In genomic region chr13:39016087-39016486, GRCh38 we compare ENCODE assay signal across 14 cellular contexts. TPM values are rescaled to one million over a fixed set of nuclear protein-coding genes. Genes with fewer than 3 reads are reported as not detected.
DNase-seq lines count a peak whose midpoint lies in the region; ATAC-seq and TF ChIP-seq lines count a peak whose summit lies in the region.
"Had no signal": no experiment of that assay in that cellular context is flagged by ENCODE, and none has a peak within 500 bp of the region (broad histone marks: within the 10 kb centered on the region; RNA-seq: fewer than 3 reads in every experiment).

No MANE protein-coding gene starts in this region.

- no peak for TF ChIP-seq CTCF in activated CD8-positive, alpha-beta T cell treated with anti-CD3 and anti-CD28 coated beads for 36 hours (IDR thresholded peaks at IDR 0.05)
- no peak for TF ChIP-seq CTCF in upper lobe of right lung (IDR thresholded peaks at IDR 0.05)
- no peak for TF ChIP-seq CTCF in progenitor cell of endocrine pancreas (IDR thresholded peaks at IDR 0.05; ENCODE audit: unreplicated experiment)

- H3K4me1 ChIP-seq in upper lobe of right lung = no peaks in the 10 kb centered on the region
- H3K4me1 ChIP-seq: prostate gland had no signal

- H3K9me3 Mint-ChIP-seq in activated CD8-positive, alpha-beta T cell treated with anti-CD3 and anti-CD28 coated beads for 36 hours = no peaks in the 10 kb centered on the region
- H3K9me3 Mint-ChIP-seq in activated T-helper 2 cell treated with anti-CD3 and anti-CD28 coated beads, Interferon-gamma antibody, Interleukin-2, Interleukin-4, amounts not matched to agents 10 μg/mL and 5 μg/mL and 100 μg/mL, durations not matched to agents 14 hours and 24 hours and 36 hours = no peaks in the 10 kb centered on the region
- H3K9me3 Mint-ChIP-seq in progenitor cell of endocrine pancreas (ENCODE audit: low read depth) = no peaks in the 10 kb centered on the region
- H3K9me3 Mint-ChIP-seq: activated B cell treated with CpG ODN at 0.5 μM for 24 hours; dendritic cell treated with granulocyte-macrophage colony-stimulating factor and Interleukin-4, amounts not matched to agents 40 ng/mL and 50 ng/mL, for 4 days had no signal

- H3K27me3 Mint-ChIP-seq in activated CD8-positive, alpha-beta T cell treated with anti-CD3 and anti-CD28 coated beads for 36 hours = no peaks in the 10 kb centered on the region
- no peaks in the 10 kb centered on the region for H3K27me3 Mint-ChIP-seq in activated T-helper 2 cell treated with anti-CD3 and anti-CD28 coated beads, Interferon-gamma antibody, Interleukin-2, Interleukin-4, amounts not matched to agents 10 μg/mL and 5 μg/mL and 100 μg/mL, durations not matched to agents 14 hours and 24 hours and 36 hours (ENCODE audit: low read depth)
- no peaks in the 10 kb centered on the region for H3K27me3 Mint-ChIP-seq in progenitor cell of endocrine pancreas
- H3K27me3 Mint-ChIP-seq: activated B cell treated with CpG ODN at 0.5 μM for 24 hours; activated naive CD8-positive, alpha-beta T cell; dendritic cell treated with granulocyte-macrophage colony-stimulating factor and Interleukin-4, amounts not matched to agents 40 ng/mL and 50 ng/mL, for 4 days had no signal

- H3K27ac ChIP-seq in upper lobe of right lung = no peak overlapping the region
- H3K27ac ChIP-seq: prostate gland, upper lobe of left lung had no signal

- no peaks in the 10 kb centered on the region for H3K27me3 ChIP-seq in upper lobe of right lung
- H3K27me3 ChIP-seq: upper lobe of left lung had no signal

- ATAC-seq in GM18519 (IDR thresholded peaks at IDR 0.05; ENCODE audit: low FRiP score, unreplicated experiment) = peak; percentile 74
- peak; percentile 68 for ATAC-seq in GM19467 (IDR thresholded peaks at IDR 0.05; ENCODE audit: unreplicated experiment)
- ATAC-seq in HG02981 (IDR thresholded peaks at IDR 0.05; ENCODE audit: unreplicated experiment) = peak; percentile 80
- ATAC-seq in activated CD8-positive, alpha-beta T cell treated with anti-CD3 and anti-CD28 coated beads for 36 hours = peak; percentile 83
- ATAC-seq in upper lobe of right lung = no peak

- H3K27ac Mint-ChIP-seq in activated CD8-positive, alpha-beta T cell treated with anti-CD3 and anti-CD28 coated beads for 36 hours = no peak overlapping the region
- no peak overlapping the region for H3K27ac Mint-ChIP-seq in activated T-helper 2 cell treated with anti-CD3 and anti-CD28 coated beads, Interferon-gamma antibody, Interleukin-2, Interleukin-4, amounts not matched to agents 10 μg/mL and 5 μg/mL and 100 μg/mL, durations not matched to agents 14 hours and 24 hours and 36 hours
- H3K27ac Mint-ChIP-seq in progenitor cell of endocrine pancreas = no peak overlapping the region
- H3K27ac Mint-ChIP-seq: activated B cell treated with CpG ODN at 0.5 μM for 24 hours; dendritic cell treated with granulocyte-macrophage colony-stimulating factor and Interleukin-4, amounts not matched to agents 40 ng/mL and 50 ng/mL, for 4 days had no signal

- no peaks in the 10 kb centered on the region for H3K9me3 ChIP-seq in upper lobe of right lung
- H3K9me3 ChIP-seq: prostate gland, upper lobe of left lung had no signal

- H3K4me1 Mint-ChIP-seq in activated CD8-positive, alpha-beta T cell treated with anti-CD3 and anti-CD28 coated beads for 36 hours (ENCODE audit: low read depth) = peaks cover 7% of the 10 kb centered on the region
- H3K4me1 Mint-ChIP-seq in activated T-helper 2 cell treated with anti-CD3 and anti-CD28 coated beads, Interferon-gamma antibody, Interleukin-2, Interleukin-4, amounts not matched to agents 10 μg/mL and 5 μg/mL and 100 μg/mL, durations not matched to agents 14 hours and 24 hours and 36 hours (ENCODE audit: low read depth) = peaks cover 15% of the 10 kb centered on the region
- peaks cover 11% of the 10 kb centered on the region for H3K4me1 Mint-ChIP-seq in progenitor cell of endocrine pancreas (ENCODE audit: low read depth)
- H3K4me1 Mint-ChIP-seq: activated B cell treated with CpG ODN at 0.5 μM for 24 hours had no signal

- H3K36me3 ChIP-seq in upper lobe of right lung = peaks cover 73% of the 10 kb centered on the region

- peaks cover 50% of the 10 kb centered on the region for H3K36me3 Mint-ChIP-seq in activated CD8-positive, alpha-beta T cell treated with anti-CD3 and anti-CD28 coated beads for 36 hours (ENCODE audit: low read depth)
- peaks cover 76% of the 10 kb centered on the region for H3K36me3 Mint-ChIP-seq in activated T-helper 2 cell treated with anti-CD3 and anti-CD28 coated beads, Interferon-gamma antibody, Interleukin-2, Interleukin-4, amounts not matched to agents 10 μg/mL and 5 μg/mL and 100 μg/mL, durations not matched to agents 14 hours and 24 hours and 36 hours (ENCODE audit: low read depth)
- H3K36me3 Mint-ChIP-seq in progenitor cell of endocrine pancreas (ENCODE audit: insufficient read depth) = peaks cover 40% of the 10 kb centered on the region

- intact Hi-C loops in activated CD8-positive, alpha-beta T cell treated with anti-CD3 and anti-CD28 coated beads for 36 hours (cut with micrococcal nuclease) = no loop called here
- intact Hi-C loops in activated T-helper 2 cell treated with anti-CD3 and anti-CD28 coated beads, Interferon-gamma antibody, Interleukin-2, Interleukin-4, amounts not matched to agents 10 μg/mL and 5 μg/mL and 100 μg/mL, durations not matched to agents 14 hours and 24 hours and 36 hours (cut with micrococcal nuclease) = loop anchor here (2.0 kb wide), 1 partner anchor 65 kb away; no protein-coding TSS in a partner anchor
- intact Hi-C loops in upper lobe of right lung (cut with DNase I) = no loop called here

- POLR2A ChIA-PET in activated CD8-positive, alpha-beta T cell treated with anti-CD3 and anti-CD28 coated beads for 36 hours (lab: Charles Lee) = interaction anchor here (1.1 kb wide), 1 partner anchor 12 kb away, joined by 3 read pairs; no protein-coding TSS in a partner anchor

- CTCF ChIA-PET in activated CD8-positive, alpha-beta T cell treated with anti-CD3 and anti-CD28 coated beads for 36 hours (lab: Charles Lee) = interaction anchor here (0.8 to 4.1 kb wide), 8 partner anchors 8 to 246 kb away, joined by 3 to 16 read pairs (median 4); partner anchors contain the start of genes NHLRC3 and PROSER1

- DNase-seq in activated CD8-positive, alpha-beta T cell treated with anti-CD3 and anti-CD28 coated beads for 36 hours = no peak
- no peak for DNase-seq in activated T-helper 2 cell treated with anti-CD3 and anti-CD28 coated beads, Interferon-gamma antibody, Interleukin-2, Interleukin-4, amounts not matched to agents 10 μg/mL and 5 μg/mL and 100 μg/mL, durations not matched to agents 14 hours and 24 hours and 36 hours (ENCODE audit: low spot score)
- DNase-seq in upper lobe of right lung (no peak), progenitor cell of endocrine pancreas (ENCODE audit: low spot score, unreplicated experiment) (no peak), medulla oblongata (ENCODE audit: extremely low spot score) (no peak)
- DNase-seq: activated B cell treated with CpG ODN at 0.5 μM for 24 hours, upper lobe of left lung had no signal

- H3K4me3 Mint-ChIP-seq in activated CD8-positive, alpha-beta T cell treated with anti-CD3 and anti-CD28 coated beads for 36 hours = no peak overlapping the region
- H3K4me3 Mint-ChIP-seq in activated T-helper 2 cell treated with anti-CD3 and anti-CD28 coated beads, Interferon-gamma antibody, Interleukin-2, Interleukin-4, amounts not matched to agents 10 μg/mL and 5 μg/mL and 100 μg/mL, durations not matched to agents 14 hours and 24 hours and 36 hours (ENCODE audit: low read depth) = no peak overlapping the region
- no peak overlapping the region for H3K4me3 Mint-ChIP-seq in progenitor cell of endocrine pancreas (ENCODE audit: low read depth)
- H3K4me3 Mint-ChIP-seq: activated B cell treated with CpG ODN at 0.5 μM for 24 hours; activated naive CD8-positive, alpha-beta T cell; dendritic cell treated with granulocyte-macrophage colony-stimulating factor and Interleukin-4, amounts not matched to agents 40 ng/mL and 50 ng/mL, for 4 days had no signal

- H3K4me3 ChIP-seq in upper lobe of right lung = no peak overlapping the region
- H3K4me3 ChIP-seq: prostate gland, upper lobe of left lung had no signal

RNA-seq across cellular contexts. Expression of gene PROSER1, which starts 21.8 kb away (rescaled TPM):
- total RNA-seq in activated CD8-positive, alpha-beta T cell treated with anti-CD3 and anti-CD28 coated beads for 36 hours = 100 to 1,000 TPM in 1 of 2 experiments, 10 to 100 TPM in 1; 88.7 to 108 TPM
- total RNA-seq in activated T-helper 2 cell treated with anti-CD3 and anti-CD28 coated beads, Interferon-gamma antibody, Interleukin-2, Interleukin-4, amounts not matched to agents 10 μg/mL and 5 μg/mL and 100 μg/mL, durations not matched to agents 14 hours and 24 hours and 36 hours = 90.9 and 92.0 TPM in 2 replicates
- total RNA-seq in upper lobe of right lung (30.7 TPM), progenitor cell of endocrine pancreas (66.4 and 82.4 TPM in 2 replicates)

RNA-seq across cellular contexts. Expression of gene NHLRC3, which starts 22.2 kb away (rescaled TPM):
- 10 to 100 TPM; 17.5 to 17.9 TPM for total RNA-seq in activated CD8-positive, alpha-beta T cell treated with anti-CD3 and anti-CD28 coated beads for 36 hours
- total RNA-seq in activated T-helper 2 cell treated with anti-CD3 and anti-CD28 coated beads, Interferon-gamma antibody, Interleukin-2, Interleukin-4, amounts not matched to agents 10 μg/mL and 5 μg/mL and 100 μg/mL, durations not matched to agents 14 hours and 24 hours and 36 hours = 21.6 and 22.5 TPM in 2 replicates
- 28.8 TPM for total RNA-seq in upper lobe of right lung
- total RNA-seq in progenitor cell of endocrine pancreas = 38.4 and 40.7 TPM in 2 replicates

RNA-seq across cellular contexts. Expression of gene STOML3, which starts 25.5 kb away (rescaled TPM):
- total RNA-seq in activated CD8-positive, alpha-beta T cell treated with anti-CD3 and anti-CD28 coated beads for 36 hours = not detected
- total RNA-seq in activated T-helper 2 cell treated with anti-CD3 and anti-CD28 coated beads, Interferon-gamma antibody, Interleukin-2, Interleukin-4, amounts not matched to agents 10 μg/mL and 5 μg/mL and 100 μg/mL, durations not matched to agents 14 hours and 24 hours and 36 hours = not detected in 2 replicates
- total RNA-seq in upper lobe of right lung (not detected), progenitor cell of endocrine pancreas (not detected in 2 replicates)
- total RNA-seq: activated B cell treated with CpG ODN at 0.5 μM for 24 hours, liver, prostate gland had no signal
